Comparison of ENCODE assay signal across 1 cellular context in genomic region chr10:116044722-116045374, GRCh38.
TF ChIP-seq lines count a peak whose summit lies in the region.

No MANE protein-coding gene starts in this region.

TF ChIP-seq in IMR-90, 13 proteins besides CTCF, POLR2A, EP300 and RAD21 (continued from another document):
- TF ChIP-seq, protein P1, sequence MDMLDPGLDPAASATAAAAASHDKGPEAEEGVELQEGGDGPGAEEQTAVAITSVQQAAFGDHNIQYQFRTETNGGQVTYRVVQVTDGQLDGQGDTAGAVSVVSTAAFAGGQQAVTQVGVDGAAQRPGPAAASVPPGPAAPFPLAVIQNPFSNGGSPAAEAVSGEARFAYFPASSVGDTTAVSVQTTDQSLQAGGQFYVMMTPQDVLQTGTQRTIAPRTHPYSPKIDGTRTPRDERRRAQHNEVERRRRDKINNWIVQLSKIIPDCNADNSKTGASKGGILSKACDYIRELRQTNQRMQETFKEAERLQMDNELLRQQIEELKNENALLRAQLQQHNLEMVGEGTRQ (IDR thresholded peaks at IDR 0.05; ENCODE audit: low read depth, low read length) = no peak
